ENCODE assay signal across 7 cellular contexts in genomic region chr7:97871659-97872024, GRCh38. TPM values are rescaled to one million over a fixed set of nuclear protein-coding genes. Genes with fewer than 3 reads are reported as not detected.
DNase-seq lines count a peak whose midpoint lies in the region; ATAC-seq, FAIRE-seq and TF ChIP-seq lines count a peak whose summit lies in the region.

No MANE protein-coding gene starts in this region.

- FAIRE-seq in D721Med (lab: Jason Lieb, UNC), result no peak

- TF ChIP-seq CTCF in colonic mucosa (IDR thresholded peaks at IDR 0.05) (no peak), type B pancreatic cell (conservative IDR thresholded peaks at IDR 0.05) (no peak), D721Med (IDR thresholded peaks at IDR 0.05; ENCODE audit: insufficient read depth, missing control alignments) (no peak)

- DNase-seq in RKO (ENCODE audit: low spot score), result peak; percentile 30
- no peak for DNase-seq in colonic mucosa
- no peak for DNase-seq in type B pancreatic cell (ENCODE audit: extremely low spot score, unreplicated experiment)
- no peak for DNase-seq in D721Med (ENCODE audit: insufficient read length, low spot score)

- no peaks in the 10 kb centered on the region for H3K4me1 Mint-ChIP-seq in type B pancreatic cell (ENCODE audit: unreplicated experiment)

- H3K27me3 ChIP-seq in colonic mucosa (no peaks in the 10 kb centered on the region), mononuclear cell (ENCODE audit: insufficient read depth, low read length) (no peaks in the 10 kb centered on the region)

- peak overlapping the region; percentile 84 for H3K27ac Mint-ChIP-seq in type B pancreatic cell

- H3K27ac ChIP-seq in colonic mucosa, result peak overlapping the region; percentile 63

- peak overlapping the region; percentile 62 for H3K4me3 ChIP-seq in colonic mucosa
- peak overlapping the region; percentile 54 for H3K4me3 ChIP-seq in mononuclear cell (ENCODE audit: low read length)

- no peaks in the 10 kb centered on the region for H3K9me3 ChIP-seq in colonic mucosa
- no peaks in the 10 kb centered on the region for H3K9me3 ChIP-seq in mononuclear cell (ENCODE audit: low read depth, low read length)

- no peak for TF ChIP-seq POLR2A in GM18505 (IDR thresholded peaks at IDR 0.05; ENCODE audit: borderline replicate concordance, extremely low read depth, insufficient read depth, insufficient read length)

- H3K27me3 Mint-ChIP-seq in type B pancreatic cell, result peaks cover 10% of the 10 kb centered on the region

- no peaks in the 10 kb centered on the region for H3K4me1 ChIP-seq in colonic mucosa
- peaks cover 16% of the 10 kb centered on the region for H3K4me1 ChIP-seq in mononuclear cell (ENCODE audit: insufficient read depth, low read length)

- intact Hi-C loops in colonic mucosa (cut with DNase I), result no loop called here

- peak overlapping the region; percentile 76 to 87 for H3K9ac ChIP-seq in colonic mucosa (ENCODE audit: low read depth in 2 of 2, low read length in 2 of 2)

- ATAC-seq in GM18505 (IDR thresholded peaks at IDR 0.05; ENCODE audit: unreplicated experiment), result peak; percentile 17
- ATAC-seq in HG02870 (IDR thresholded peaks at IDR 0.05; ENCODE audit: unreplicated experiment), result peak; percentile 15

- no peaks in the 10 kb centered on the region for H3K9me3 Mint-ChIP-seq in type B pancreatic cell

- H3K4me3 Mint-ChIP-seq in type B pancreatic cell, result peak overlapping the region; percentile 91

- no peaks in the 10 kb centered on the region for H3K36me3 Mint-ChIP-seq in type B pancreatic cell

- H3K36me3 ChIP-seq in colonic mucosa, result no peaks in the 10 kb centered on the region

RNA-seq across cellular contexts. Expression of gene ASNS, which starts 0.6 kb away (rescaled TPM):
- total RNA-seq in colonic mucosa (10 to 100 TPM; 16.0 to 48.3 TPM), mononuclear cell (12.1 TPM), type B pancreatic cell (ENCODE audit: low replicate concordance) (48.0 and 50.5 TPM in 2 replicates)
